In genomic region chr2:217409939-217410820, GRCh38 we compare ENCODE assay signal across 22 cellular contexts.
DNase-seq lines count a peak whose midpoint lies in the region; ATAC-seq and TF ChIP-seq lines count a peak whose summit lies in the region.
"Had no signal": no experiment of that assay in that cellular context is flagged by ENCODE, and none has a peak within 500 bp of the region (broad histone marks: within the 10 kb centered on the region; RNA-seq: fewer than 3 reads in every experiment).

No MANE protein-coding gene starts in this region.

- H3K27ac ChIP-seq in neural cell (ENCODE audit: low read length) (peak overlapping the region; percentile 21), tibial nerve (peak overlapping the region in 3 of 4 donors; percentile 35 to 73 (median 68))
- H3K27ac ChIP-seq: parathyroid adenoma had no signal

- intact Hi-C loops in Right ventricle myocardium superior (cut with DNase I) (no loop called here), Right ventricle myocardium inferior (cut with DNase I) (no loop called here)

- ATAC-seq in Right ventricle myocardium superior (ENCODE audit: poor library complexity) (peak; percentile 31), Right ventricle myocardium inferior (no peak), HG03342 (IDR thresholded peaks at IDR 0.05; ENCODE audit: unreplicated experiment) (no peak)
- ATAC-seq: activated CD8-positive, alpha-beta memory T cell treated with anti-CD3 and anti-CD28 coated beads, Interleukin-2, amount 10 ng/mL, durations not matched to agents 7 days and 5 days; activated T-cell treated with anti-CD3 and anti-CD28 coated beads, Interleukin-2, amount 50 U/mL, for 72 hours; GM12878; heart left ventricle; natural killer cell had no signal

- DNase-seq in Right ventricle myocardium superior, result no peak
- no peak for DNase-seq in Right ventricle myocardium inferior (ENCODE audit: missing footprints)
- peak; percentile 58 for DNase-seq in epidermal melanocyte (ENCODE audit: insufficient read length, low spot score)
- DNase-seq in tibial nerve (ENCODE audit: low spot score in 2 of 2), result no peak
- no peak for DNase-seq in ecto neural progenitor cell (ENCODE audit: low spot score)
- no peak for DNase-seq in T-helper 2 cell
- DNase-seq: activated CD4-positive, alpha-beta T cell treated with anti-CD3 and anti-CD28 coated beads, Interleukin-2, amount 10 ng/mL, durations not matched to agents 7 days and 5 days; activated CD8-positive, alpha-beta memory T cell treated with anti-CD3 and anti-CD28 coated beads, Interleukin-2, amount 10 ng/mL, durations not matched to agents 7 days and 5 days; activated naive CD4-positive, alpha-beta T cell treated with anti-CD3 and anti-CD28 coated beads for 36 hours; activated T-cell treated with anti-CD3 and anti-CD28 coated beads, Interleukin-2, amount 50 U/mL, for 72 hours; H9; Karpas-422; natural killer cell; NCI-H1694 treated with DMSO at 0.1 percent for 48 hours; NCI-H2171 treated with DMSO at 0.1 percent for 48 hours; NCI-H748 treated with DMSO at 0.1 percent for 48 hours; T-helper 9 cell had no signal

- no peaks in the 10 kb centered on the region for H3F3A ChIP-seq in neural cell (ENCODE audit: insufficient read depth, low read length, poor library complexity, severe bottlenecking)

- TF ChIP-seq RAD21 in neural cell (conservative IDR thresholded peaks at IDR 0.05), result no peak

- no peak overlapping the region for H3K4me2 ChIP-seq in neural cell (ENCODE audit: low read length)

- no peak for TF ChIP-seq POLR2A in tibial nerve (IDR thresholded peaks at IDR 0.05)

- H4K20me1 ChIP-seq in neural cell (ENCODE audit: insufficient read depth), result no peaks in the 10 kb centered on the region

- H2AFZ ChIP-seq in neural cell (ENCODE audit: low read depth, low read length), result no peak overlapping the region
- H2AFZ ChIP-seq: parathyroid adenoma had no signal

- no peaks in the 10 kb centered on the region for H3K36me3 ChIP-seq in neural cell (ENCODE audit: insufficient read depth, low read length)
- H3K36me3 ChIP-seq in tibial nerve, result no peaks in the 10 kb centered on the region
- H3K36me3 ChIP-seq: heart left ventricle had no signal

- H3K9ac ChIP-seq in neural cell (ENCODE audit: low read length), result no peak overlapping the region
- H3K9ac ChIP-seq: parathyroid adenoma had no signal

- TF ChIP-seq EP300 in neural cell (conservative IDR thresholded peaks at IDR 0.05; ENCODE audit: poor library complexity, severe bottlenecking), result no peak
- peak in 1 of 2 donors; percentile 32 for TF ChIP-seq EP300 in tibial nerve (IDR thresholded peaks at IDR 0.05)

- H3K4me1 ChIP-seq in tibial nerve, result peaks cover 0 to 41% (median 13%) of the 10 kb centered on the region in 4 donors

- H3K9me3 ChIP-seq in neural cell (ENCODE audit: low read length) (no peaks in the 10 kb centered on the region), tibial nerve (no peaks in the 10 kb centered on the region)
- H3K9me3 ChIP-seq: heart left ventricle had no signal

- no peaks in the 10 kb centered on the region for H3K9me2 ChIP-seq in neural cell (ENCODE audit: insufficient read depth, low read length)

- TF ChIP-seq CTCF in neural cell (IDR thresholded peaks at IDR 0.05; ENCODE audit: poor library complexity, severe bottlenecking) (no peak), tibial nerve (IDR thresholded peaks at IDR 0.05) (no peak)

- WGBS in tibial nerve, 2 donors, result 23 to 26% methylated on average over 3 of the region's 3 CpGs

- H3K27me3 ChIP-seq in neural cell (ENCODE audit: insufficient read depth, low read depth, low read length) (no peaks in the 10 kb centered on the region), tibial nerve (no peaks in the 10 kb centered on the region)
- H3K27me3 ChIP-seq: heart left ventricle had no signal

- H3K79me2 ChIP-seq in neural cell (replicated peaks; ENCODE audit: insufficient read depth, low read length), result no peaks in the 10 kb centered on the region
- H3K79me2 ChIP-seq: parathyroid adenoma had no signal

- no peak overlapping the region for H3K4me3 ChIP-seq in neural cell (ENCODE audit: low read length)
- H3K4me3 ChIP-seq in tibial nerve, result no peak overlapping the region
- H3K4me3 ChIP-seq: GM12878, heart left ventricle had no signal

TF ChIP-seq in neural cell, 6 proteins besides CTCF, POLR2A, EP300 and RAD21:
- TF ChIP-seq EZH2 (IDR thresholded peaks at IDR 0.05; ENCODE audit: borderline replicate concordance, insufficient read depth, low read length, poor library complexity, severe bottlenecking), result no peak
- no peak for TF ChIP-seq TAF1 (IDR thresholded peaks at IDR 0.05; ENCODE audit: low read depth)
- no peak for TF ChIP-seq REST (IDR thresholded peaks at IDR 0.05; ENCODE audit: borderline replicate concordance)
- no peak for TF ChIP-seq SMC3 (conservative IDR thresholded peaks at IDR 0.05; ENCODE audit: poor library complexity)
TF ChIP-seq in neural cell: peak in this region for 0.
